In the genomic region with DNA sequence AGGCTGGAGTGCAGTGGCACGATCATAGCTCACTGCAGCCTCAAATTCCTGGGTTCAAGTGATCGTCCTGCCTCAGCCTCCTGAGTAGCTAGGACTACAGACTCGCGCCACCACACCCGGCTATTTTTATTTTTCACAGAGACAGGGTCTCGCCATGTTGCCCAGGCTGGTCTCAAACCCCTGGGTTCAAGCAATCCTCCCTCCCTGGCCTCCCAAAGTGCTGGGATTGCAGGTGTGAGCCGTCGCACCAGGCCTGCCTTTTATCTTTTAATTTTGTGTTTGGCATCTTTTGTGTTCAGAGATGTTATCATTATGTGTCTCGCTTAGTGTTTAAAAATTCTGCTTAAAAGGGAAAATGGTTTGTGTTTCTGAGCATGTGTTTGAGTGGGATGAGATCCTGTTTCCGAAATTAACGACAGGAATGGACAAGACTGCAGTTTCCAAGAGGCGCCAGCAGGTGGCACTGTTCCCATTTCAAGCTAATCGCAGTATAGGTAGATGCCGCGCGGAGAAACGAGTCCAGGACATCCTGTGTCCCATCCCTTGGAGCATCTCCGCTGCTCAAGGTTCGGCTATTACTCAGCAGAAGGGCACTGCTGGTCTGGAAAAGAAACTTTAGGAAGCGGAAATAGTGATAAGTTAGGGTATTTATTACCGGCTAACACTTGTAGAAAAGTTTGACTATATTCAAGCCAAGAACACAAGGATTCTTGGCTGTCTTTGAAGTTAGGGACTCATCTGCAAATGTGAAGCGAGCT, we compare ENCODE assay signal across 1 cellular context.
TF ChIP-seq lines count a peak whose summit lies in the region.

No MANE protein-coding gene starts in this region.

TF ChIP-seq in H1, 55 proteins besides CTCF, POLR2A, EP300 and RAD21:
- TF ChIP-seq SP1 (IDR thresholded peaks at IDR 0.05; ENCODE audit: low read depth, low read length) (no peak), YY1 (IDR thresholded peaks at IDR 0.05; ENCODE audit: low read depth, low read length) (0 out of 2 replicates have a peak, but pooled peaks have one; percentile 26), MAFK (IDR thresholded peaks at IDR 0.05; ENCODE audit: low read depth, low read length) (no peak), KDM1A (IDR thresholded peaks at IDR 0.05; ENCODE audit: borderline replicate concordance, low read length) (peak; percentile 64; the same call in 1 of the 2 replicates), BACH1 (IDR thresholded peaks at IDR 0.05; ENCODE audit: low read length) (0 out of 2 replicates have a peak, but pooled peaks have one; percentile 8), JUND (IDR thresholded peaks at IDR 0.05; ENCODE audit: low read length) (0 out of 2 replicates have a peak, but pooled peaks have one; percentile 38), EZH2 (IDR thresholded peaks at IDR 0.05; ENCODE audit: low read depth, low read length, severe bottlenecking) (no peak)
- TF ChIP-seq, protein P1, sequence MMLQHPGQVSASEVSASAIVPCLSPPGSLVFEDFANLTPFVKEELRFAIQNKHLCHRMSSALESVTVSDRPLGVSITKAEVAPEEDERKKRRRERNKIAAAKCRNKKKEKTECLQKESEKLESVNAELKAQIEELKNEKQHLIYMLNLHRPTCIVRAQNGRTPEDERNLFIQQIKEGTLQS (IDR thresholded peaks at IDR 0.05; ENCODE audit: insufficient read depth, low read depth, low read length) = no peak
- TF ChIP-seq, protein P2, sequence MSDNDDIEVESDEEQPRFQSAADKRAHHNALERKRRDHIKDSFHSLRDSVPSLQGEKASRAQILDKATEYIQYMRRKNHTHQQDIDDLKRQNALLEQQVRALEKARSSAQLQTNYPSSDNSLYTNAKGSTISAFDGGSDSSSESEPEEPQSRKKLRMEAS (IDR thresholded peaks at IDR 0.05) = peak; percentile 26; the same call in 1 of the 2 replicates
- TF ChIP-seq, protein P3, sequence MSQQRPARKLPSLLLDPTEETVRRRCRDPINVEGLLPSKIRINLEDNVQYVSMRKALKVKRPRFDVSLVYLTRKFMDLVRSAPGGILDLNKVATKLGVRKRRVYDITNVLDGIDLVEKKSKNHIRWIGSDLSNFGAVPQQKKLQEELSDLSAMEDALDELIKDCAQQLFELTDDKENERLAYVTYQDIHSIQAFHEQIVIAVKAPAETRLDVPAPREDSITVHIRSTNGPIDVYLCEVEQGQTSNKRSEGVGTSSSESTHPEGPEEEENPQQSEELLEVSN (IDR thresholded peaks at IDR 0.05) = no peak
